ENCODE assay signal across 8 cellular contexts in the genomic region with DNA sequence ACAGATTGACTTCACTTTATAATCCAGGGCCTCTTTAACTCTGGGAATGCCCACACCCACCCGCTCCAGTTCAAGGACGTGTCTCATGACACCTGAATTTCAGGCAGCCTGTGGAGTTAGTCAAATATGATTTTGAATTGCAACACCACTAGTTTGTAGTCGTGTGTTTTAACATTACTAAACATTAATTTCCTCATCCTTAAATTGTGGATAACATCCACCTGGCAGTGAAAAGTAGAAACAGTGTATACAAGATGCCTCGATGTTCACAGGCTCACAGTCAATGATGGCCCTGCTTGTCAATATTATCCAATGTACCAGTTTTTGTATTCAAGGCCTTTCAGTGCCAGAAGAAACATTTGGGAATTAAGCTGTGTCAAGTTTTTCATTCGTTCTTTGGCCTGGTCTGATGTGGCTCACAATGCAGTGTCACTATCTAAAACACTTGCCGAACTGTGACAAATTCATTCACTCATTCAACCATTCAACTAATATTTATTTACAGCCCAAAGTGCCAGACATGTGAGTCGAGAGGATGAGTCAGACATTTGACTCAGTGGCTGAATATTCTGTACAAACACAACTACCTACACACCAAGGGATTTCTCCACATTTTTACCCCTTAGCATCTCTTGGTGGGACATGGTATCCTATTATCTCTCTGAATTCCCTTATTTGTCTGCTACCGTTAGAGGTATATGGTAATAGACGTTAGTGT. TPM values are rescaled to one million over a fixed set of nuclear protein-coding genes. Genes with fewer than 3 reads are reported as not detected.
DNase-seq lines count a peak whose midpoint lies in the region; ATAC-seq and TF ChIP-seq lines count a peak whose summit lies in the region.
"Had no signal": no experiment of that assay in that cellular context is flagged by ENCODE, and none has a peak within 500 bp of the region (broad histone marks: within the 10 kb centered on the region; RNA-seq: fewer than 3 reads in every experiment).

No MANE protein-coding gene starts in this region.

- H3K9me3 ChIP-seq in GM23248 (ENCODE audit: low read depth) (no peaks in the 10 kb centered on the region), smooth muscle cell (replicated peaks; ENCODE audit: low read depth) (no peaks in the 10 kb centered on the region)

- in situ Hi-C loops in GM23248 (cut with MboI): no loop called here

- H3K9ac ChIP-seq in GM23248 (no peak overlapping the region), smooth muscle cell (ENCODE audit: low read depth) (peak overlapping the region; percentile 7)

- no peak overlapping the region for H3K4me3 ChIP-seq in GM23248
- no peak overlapping the region for H3K4me3 ChIP-seq in fibroblast of mammary gland (ENCODE audit: control insufficient read depth, low read depth, low read length)
- H3K4me3 ChIP-seq in smooth muscle cell: no peak overlapping the region
- H3K4me3 ChIP-seq: stomach had no signal

- H4K20me1 ChIP-seq in GM23248 (ENCODE audit: insufficient read depth) (no peaks in the 10 kb centered on the region), smooth muscle cell (ENCODE audit: low read depth) (no peaks in the 10 kb centered on the region)

- H3K4me1 ChIP-seq in GM23248 (ENCODE audit: insufficient read depth): peaks cover 10% of the 10 kb centered on the region
- peaks cover 2% of the 10 kb centered on the region for H3K4me1 ChIP-seq in smooth muscle cell (ENCODE audit: low read depth)

- WGBS in GM23248 (ENCODE audit: low coverage in 1 of 2, low lambda C conversion rate in 2 of 2, missing lambda C conversion rate in 2 of 2), 2 experiments: 31 to 32% methylated on average over 9 of the region's 9 CpGs
- 35% methylated on average over 9 of the region's 9 CpGs for WGBS in smooth muscle cell (ENCODE audit: low lambda C conversion rate)

- no peak for TF ChIP-seq CTCF in RWPE1 (conservative IDR thresholded peaks at IDR 0.05; ENCODE audit: low read depth)
- TF ChIP-seq CTCF in fibroblast of mammary gland (conservative IDR thresholded peaks at IDR 0.05; ENCODE audit: control insufficient read depth, insufficient read depth, low read depth, low read length): no peak
- TF ChIP-seq CTCF in smooth muscle cell (IDR thresholded peaks at IDR 0.05; ENCODE audit: borderline replicate concordance, insufficient read depth, poor library complexity, severe bottlenecking): no peak

- H3F3A ChIP-seq in GM23248 (ENCODE audit: insufficient read depth) (peaks cover 11% of the 10 kb centered on the region), smooth muscle cell (ENCODE audit: low read depth) (no peaks in the 10 kb centered on the region)

- DNase-seq in GM23248 (peak; percentile 90), RWPE1 (ENCODE audit: low spot score) (peak; percentile 50), fibroblast of mammary gland (ENCODE audit: low read depth) (peak; percentile 79), smooth muscle cell (lab: John Stamatoyannopoulos, UW; ENCODE audit: unreplicated experiment) (no peak), DMS 273 (lab: John Stamatoyannopoulos, UW; ENCODE audit: unreplicated experiment) (no peak), putamen (ENCODE audit: low spot score) (no peak)
- DNase-seq: stomach had no signal

- ATAC-seq in GM19035 (IDR thresholded peaks at IDR 0.05; ENCODE audit: unreplicated experiment): no peak

- H3K27me3 ChIP-seq in GM23248 (replicated peaks; ENCODE audit: insufficient read depth): peaks cover 14% of the 10 kb centered on the region; the same call in 1 of the 2 replicates
- H3K27me3 ChIP-seq in smooth muscle cell (ENCODE audit: low read depth): peaks cover 37% of the 10 kb centered on the region

- H3K36me3 ChIP-seq in GM23248 (ENCODE audit: low read depth) (no peaks in the 10 kb centered on the region), smooth muscle cell (ENCODE audit: low read depth) (no peaks in the 10 kb centered on the region)
- H3K36me3 ChIP-seq: stomach had no signal

- H3K4me2 ChIP-seq in GM23248 (ENCODE audit: unreplicated experiment): no peak overlapping the region
- H3K4me2 ChIP-seq in smooth muscle cell: peak overlapping the region; percentile 2

- no peak overlapping the region for H2AFZ ChIP-seq in GM23248
- H2AFZ ChIP-seq in smooth muscle cell (ENCODE audit: low read depth): no peak overlapping the region

- CTCF ChIA-PET in RWPE1 (lab: Yijun Ruan, JAX): interaction anchor here (0.5 to 1.4 kb wide), 4 partner anchors 25 to 59 kb away, joined by 3 to 6 read pairs (median 4); no protein-coding TSS in a partner anchor

- H3K27ac ChIP-seq in GM23248 (peak overlapping the region; percentile 11), RWPE1 (peak overlapping the region; percentile 56; the same call in 1 of the 2 replicates), smooth muscle cell (ENCODE audit: low read depth) (peak overlapping the region; percentile 81)
- H3K27ac ChIP-seq: stomach had no signal

- H3K79me2 ChIP-seq in GM23248 (ENCODE audit: insufficient read depth) (no peaks in the 10 kb centered on the region), smooth muscle cell (ENCODE audit: low read depth) (no peaks in the 10 kb centered on the region)

- H3K9me2 ChIP-seq in GM23248 (ENCODE audit: insufficient read depth): no peaks in the 10 kb centered on the region

- POLR2A ChIA-PET in RWPE1 (lab: Yijun Ruan, JAX; ENCODE audit: low non-redundant PET): interaction anchor here (0.6 kb wide), 1 partner anchor 43 kb away, joined by 4 read pairs; no protein-coding TSS in a partner anchor

RNA-seq across cellular contexts. Expression of gene MEIOB, which starts 1.4 kb away (rescaled TPM):
- 0.38 TPM in 1 of 2 replicates, not detected in the other for total RNA-seq in GM23248 (2014; rRNA removed; shearing (Covaris generic))
- polyA plus RNA-seq in GM23248 (2016; fragmentation: Nextera tagmentation; extraction: Ambion mirVana): 0.14 TPM in 1 of 2 replicates, not detected in the other
- 0.18 and 0.22 TPM in 2 replicates for total RNA-seq in smooth muscle cell
- 1.7 TPM in 1 of 2 replicates, not detected in the other for polyA plus RNA-seq in smooth muscle cell
- total RNA-seq: stomach had no signal

RNA-seq across cellular contexts. Expression of gene FAHD1, which starts 43.5 kb away (rescaled TPM):
- 40.9 and 55.3 TPM in 2 replicates for total RNA-seq in GM23248 (2014; rRNA removed; shearing (Covaris generic))
- polyA plus RNA-seq in GM23248 (2016; fragmentation: Nextera tagmentation; extraction: Ambion mirVana): 39.7 and 40.6 TPM in 2 replicates
- total RNA-seq in smooth muscle cell: 25.0 and 32.4 TPM in 2 replicates
- polyA plus RNA-seq in smooth muscle cell: 32.4 and 32.8 TPM in 2 replicates

RNA-seq across cellular contexts. Expression of gene HAGH, which starts 43.9 kb away (rescaled TPM):
- 48.4 and 76.5 TPM in 2 replicates for total RNA-seq in GM23248 (2014; rRNA removed; shearing (Covaris generic))
- polyA plus RNA-seq in GM23248 (2016; fragmentation: Nextera tagmentation; extraction: Ambion mirVana) (45.5 and 48.9 TPM in 2 replicates), smooth muscle cell (42.6 and 43.0 TPM in 2 replicates)
- total RNA-seq in smooth muscle cell: 20.7 and 20.9 TPM in 2 replicates

RNA-seq across cellular contexts. Expression of gene HS3ST6, which starts 47.7 kb away (rescaled TPM):
- total RNA-seq in GM23248 (2014; rRNA removed; shearing (Covaris generic)): not detected in 2 replicates
- polyA plus RNA-seq in GM23248 (2016; fragmentation: Nextera tagmentation; extraction: Ambion mirVana): not detected in 2 replicates
- not detected in 2 replicates for total RNA-seq in smooth muscle cell
- polyA plus RNA-seq in smooth muscle cell: not detected in 2 replicates
- total RNA-seq: stomach had no signal

Comparison
In these comparisons a context has a peak if more than half of its experiments do, and no peak if none do; other contexts are left out.
1. DNase-seq: peak in GM23248 (single experiment), RWPE1 (single experiment) and fibroblast of mammary gland (single experiment); none in smooth muscle cell (single experiment), DMS 273 (single experiment) and putamen (single experiment).
2. H3K27ac ChIP-seq: peak in every context shown above with its lines; median percentile 81 in smooth muscle cell; 56 in RWPE1; 11 in GM23248.